8 cellular contexts compared by ENCODE assay signal in genomic region chr20:6122111-6122872, GRCh38. TPM values are rescaled to one million over a fixed set of nuclear protein-coding genes. Genes with fewer than 3 reads are reported as not detected.
DNase-seq lines count a peak whose midpoint lies in the region; ATAC-seq and TF ChIP-seq lines count a peak whose summit lies in the region.

No MANE protein-coding gene starts in this region.

- TF ChIP-seq CTCF in cardiac muscle cell (IDR thresholded peaks at IDR 0.05; ENCODE audit: low read depth, low read length) (no peak), psoas muscle (IDR thresholded peaks at IDR 0.05) (no peak)

- 5 to 7% (median 7%) methylated on average over 24 to 27 of the region's 27 CpGs for WGBS in psoas muscle, 3 donors

- H3K4me3 ChIP-seq in cardiac muscle cell (peak overlapping the region; percentile 24), psoas muscle (peak overlapping the region; percentile 62)

- DNase-seq in DMS114 treated with DMSO at 0.1 percent for 48 hours (lab: John Stamatoyannopoulos, UW; ENCODE audit: unreplicated experiment) (peak; percentile 12), SW480 (ENCODE audit: low spot score) (peak; percentile 41), cardiac muscle cell (ENCODE audit: low read depth in 1 of 2, low spot score in 1 of 2) (peak; percentile 72 to 84), psoas muscle (no peak), left lobe of liver (ENCODE audit: low spot score) (no peak)

- H3K4me1 ChIP-seq in cardiac muscle cell (ENCODE audit: low read depth) = peaks cover 18% of the 10 kb centered on the region
- no peaks in the 10 kb centered on the region for H3K4me1 ChIP-seq in psoas muscle

- H3K9me3 ChIP-seq in cardiac muscle cell (ENCODE audit: low read depth) = no peaks in the 10 kb centered on the region
- no peaks in the 10 kb centered on the region for H3K9me3 ChIP-seq in psoas muscle

- H3K36me3 ChIP-seq in cardiac muscle cell (no peaks in the 10 kb centered on the region), psoas muscle (ENCODE audit: insufficient read depth in 1 of 2, low read depth in 1 of 2) (no peaks in the 10 kb centered on the region)

- H3K27ac ChIP-seq in cardiac muscle cell (peak overlapping the region; percentile 85), psoas muscle (no peak overlapping the region)

- ATAC-seq in HG02943 (IDR thresholded peaks at IDR 0.05; ENCODE audit: low read depth, unreplicated experiment) (peak; percentile 29), psoas muscle (peak in 3 of 4 donors; percentile 9 to 54 (median 16)), GM21737 (IDR thresholded peaks at IDR 0.05; ENCODE audit: unreplicated experiment) (no peak), GM21423 (IDR thresholded peaks at IDR 0.05; ENCODE audit: unreplicated experiment) (no peak), left lobe of liver (no peak)

- intact Hi-C loops in psoas muscle (cut with DNase I) = no loop called here

- H3K27me3 ChIP-seq in cardiac muscle cell (no peaks in the 10 kb centered on the region), psoas muscle (ENCODE audit: insufficient read depth in 3 of 3, low read length in 2 of 3) (peaks cover 0 to 38% (median 0%) of the 10 kb centered on the region in 3 donors)

RNA-seq across cellular contexts. Expression of gene FERMT1, which starts 0.5 kb away (rescaled TPM):
- 9.3 and 15.2 TPM in 2 replicates for total RNA-seq in cardiac muscle cell
- polyA plus RNA-seq in cardiac muscle cell = 9.6 and 10.5 TPM in 2 replicates
- 1 to 10 TPM in 1 of 4 donors, under 1 TPM in 3; 0.13 to 1.0 (median 0.38) TPM for total RNA-seq in psoas muscle
- polyA plus RNA-seq in psoas muscle = under 1 TPM; 0.03 to 0.06 (median 0.04) TPM
- total RNA-seq in left lobe of liver = 0.23 TPM

Comparison
In these comparisons a context has a peak if more than half of its experiments do, and no peak if none do; other contexts are left out.
1. DNase-seq: peak in DMS114 treated with DMSO at 0.1 percent for 48 hours (single experiment), SW480 (single experiment) and cardiac muscle cell (2 of 2); none in psoas muscle (0 of 2) and left lobe of liver (single experiment).
2. ATAC-seq: peak in HG02943 (single experiment) and psoas muscle (3 of 4); none in GM21737 (single experiment), GM21423 (single experiment) and left lobe of liver (single experiment).